ENCODE assay signal across 23 cellular contexts in genomic region chr2:105643405-105644173, GRCh38.
DNase-seq lines count a peak whose midpoint lies in the region; ATAC-seq and TF ChIP-seq lines count a peak whose summit lies in the region.
"Had no signal": no experiment of that assay in that cellular context is flagged by ENCODE, and none has a peak within 500 bp of the region (broad histone marks: within the 10 kb centered on the region; RNA-seq: fewer than 3 reads in every experiment).

No MANE protein-coding gene starts in this region.

- ATAC-seq in mucosa of descending colon = peak; percentile 82
- ATAC-seq: naive thymus-derived CD4-positive, alpha-beta T cell; stimulated activated effector memory CD8-positive, alpha-beta T cell treated with anti-CD3 and anti-CD28 coated beads, Interleukin-12 subunit alpha, Interleukin-12 subunit beta, amount 100 ng/mL, for 72 hours had no signal

- TF ChIP-seq CTCF in mucosa of descending colon (IDR thresholded peaks at IDR 0.05) (no peak), transverse colon (IDR thresholded peaks at IDR 0.05) (no peak)

- DNase-seq in NCI-H748 (lab: John Stamatoyannopoulos, UW; ENCODE audit: unreplicated experiment) (peak; percentile 17), NCI-H748 treated with DMSO at 0.1 percent for 48 hours (lab: John Stamatoyannopoulos, UW) (no peak), mucosa of descending colon (peak in 1 of 3 donors; percentile 22), transverse colon (no peak), DMS153 (lab: John Stamatoyannopoulos, UW) (no peak), NCI-H1694 treated with DMSO at 0.1 percent for 48 hours (lab: John Stamatoyannopoulos, UW) (no peak)
- DNase-seq in stimulated activated CD4-positive, alpha-beta T cell treated with anti-CD3 and anti-CD28 coated beads, Interleukin-4, amount 100 ng/mL, for 4 hours = no peak
- DNase-seq: 8988T; activated CD4-positive, alpha-beta memory T cell treated with anti-CD3 and anti-CD28 coated beads, Interleukin-2, amount 10 ng/mL, durations not matched to agents 7 days and 5 days; BE2C; foreskin melanocyte; MM.1S; naive thymus-derived CD4-positive, alpha-beta T cell; NCI-H1436; pancreas; PC-9; sigmoid colon; T-helper 2 cell; trophoblast cell; WERI-Rb-1 had no signal

- WGBS in transverse colon (ENCODE audit: low coverage in 1 of 2), 2 donors = 31 to 37% methylated on average over 7 to 15 of the region's 15 CpGs

- no peaks in the 10 kb centered on the region for H3K27me3 ChIP-seq in transverse colon
- H3K27me3 ChIP-seq: BE2C, pancreas, sigmoid colon had no signal

- no peak for TF ChIP-seq POLR2A in transverse colon (IDR thresholded peaks at IDR 0.05)

- H3K4me1 ChIP-seq in mucosa of descending colon (ENCODE audit: low read depth) (no peaks in the 10 kb centered on the region), transverse colon (peaks cover 0 to 17% (median 9%) of the 10 kb centered on the region in 4 donors)
- H3K4me1 ChIP-seq: BE2C, sigmoid colon had no signal

- intact Hi-C loops in mucosa of descending colon (cut with DNase I, micrococcal nuclease) (no loop called here), transverse colon (cut with DNase I; ENCODE audit: low total_unique reads) (no loop called here)

- no peak for TF ChIP-seq EP300 in transverse colon (IDR thresholded peaks at IDR 0.05; ENCODE audit: low read depth)

- H3K9me3 ChIP-seq in mucosa of descending colon (no peaks in the 10 kb centered on the region), transverse colon (no peaks in the 10 kb centered on the region)
- H3K9me3 ChIP-seq: BE2C, pancreas, sigmoid colon had no signal

- H3K36me3 ChIP-seq in mucosa of descending colon (ENCODE audit: low read depth) = no peaks in the 10 kb centered on the region
- no peaks in the 10 kb centered on the region for H3K36me3 ChIP-seq in transverse colon
- H3K36me3 ChIP-seq: BE2C, pancreas, sigmoid colon, WERI-Rb-1 had no signal

- in situ Hi-C loops in transverse colon (cut with MboI; ENCODE audit: low pct_ligation_motif_present in 1 of 4, low pct_unique_long_range_greater_than_20kb in 1 of 4, low sequenced_read_pairs in 3 of 4) = no loop called here

- peak overlapping the region; percentile 29 for H3K27ac ChIP-seq in angular gyrus (ENCODE audit: low read depth, low read length)
- peak overlapping the region in 3 of 4 donors; percentile 20 to 43 (median 31) for H3K27ac ChIP-seq in transverse colon
- H3K27ac ChIP-seq: HL-60, PC-9, sigmoid colon, WERI-Rb-1 had no signal

- H3K4me3 ChIP-seq in mucosa of descending colon = no peak overlapping the region
- no peak overlapping the region for H3K4me3 ChIP-seq in transverse colon
- H3K4me3 ChIP-seq: pancreas, PC-9, sigmoid colon had no signal
